1 cellular context compared by ENCODE assay signal in the genomic region with DNA sequence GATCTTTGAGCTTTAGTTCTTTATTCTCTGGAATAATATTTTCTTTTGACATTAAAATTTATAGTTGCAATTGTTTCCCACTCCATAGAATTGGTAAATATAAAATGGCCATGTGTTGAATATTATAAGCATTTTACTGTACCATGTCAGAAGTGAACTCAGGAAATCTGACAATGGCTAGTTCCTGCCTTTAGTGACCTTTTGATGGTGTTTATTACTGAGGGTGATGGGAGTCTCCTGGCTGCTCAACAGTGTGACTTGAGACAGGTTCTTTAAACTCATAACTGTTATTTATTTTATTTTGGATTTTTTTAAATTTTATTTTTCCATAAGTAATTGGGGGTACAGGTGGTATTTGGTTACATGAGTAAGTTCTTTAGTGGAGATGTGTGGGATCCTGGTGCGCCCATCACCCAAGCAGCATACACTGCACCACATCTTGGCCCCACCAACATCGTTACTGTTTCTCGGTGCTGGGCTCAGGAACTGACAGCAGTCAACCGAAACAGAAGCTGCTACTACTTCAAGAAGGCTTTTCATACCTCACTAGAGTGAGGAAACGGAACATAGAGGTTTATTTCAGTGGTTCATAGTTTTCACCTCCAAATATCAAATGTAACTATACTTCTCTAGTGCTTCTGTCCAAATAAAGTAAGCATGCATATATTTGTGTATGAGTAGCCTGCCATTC.
A peak's percentile ranks its signal among the peaks of the same experiment; 100 is the strongest.
TF ChIP-seq lines count a peak whose summit lies in the region.

No MANE protein-coding gene starts in this region.

TF ChIP-seq in GM12878, 131 proteins besides CTCF, POLR2A, EP300 and RAD21 (continued from another document):
- no peak for TF ChIP-seq SMARCA5 (IDR thresholded peaks at IDR 0.05)
- no peak for TF ChIP-seq ATF7 (IDR thresholded peaks at IDR 0.05; ENCODE audit: low read depth)
- TF ChIP-seq PAX5 (IDR thresholded peaks at IDR 0.05; ENCODE audit: borderline replicate concordance, low read depth, low read length) = peak; percentile 59; the same call in 1 of the 2 replicates
- TF ChIP-seq MXI1 (IDR thresholded peaks at IDR 0.05; ENCODE audit: low read depth, low read length) = no peak
- TF ChIP-seq IKZF2 (IDR thresholded peaks at IDR 0.05) = no peak
- TF ChIP-seq NRF1 (conservative IDR thresholded peaks at IDR 0.05; ENCODE audit: low read depth, low read length) = no peak
- TF ChIP-seq HDAC6 (IDR thresholded peaks at IDR 0.05; ENCODE audit: unreplicated experiment) = no peak
- no peak for TF ChIP-seq ZNF384 (IDR thresholded peaks at IDR 0.05; ENCODE audit: borderline replicate concordance, low read depth, low read length)
- TF ChIP-seq, protein P1, sequence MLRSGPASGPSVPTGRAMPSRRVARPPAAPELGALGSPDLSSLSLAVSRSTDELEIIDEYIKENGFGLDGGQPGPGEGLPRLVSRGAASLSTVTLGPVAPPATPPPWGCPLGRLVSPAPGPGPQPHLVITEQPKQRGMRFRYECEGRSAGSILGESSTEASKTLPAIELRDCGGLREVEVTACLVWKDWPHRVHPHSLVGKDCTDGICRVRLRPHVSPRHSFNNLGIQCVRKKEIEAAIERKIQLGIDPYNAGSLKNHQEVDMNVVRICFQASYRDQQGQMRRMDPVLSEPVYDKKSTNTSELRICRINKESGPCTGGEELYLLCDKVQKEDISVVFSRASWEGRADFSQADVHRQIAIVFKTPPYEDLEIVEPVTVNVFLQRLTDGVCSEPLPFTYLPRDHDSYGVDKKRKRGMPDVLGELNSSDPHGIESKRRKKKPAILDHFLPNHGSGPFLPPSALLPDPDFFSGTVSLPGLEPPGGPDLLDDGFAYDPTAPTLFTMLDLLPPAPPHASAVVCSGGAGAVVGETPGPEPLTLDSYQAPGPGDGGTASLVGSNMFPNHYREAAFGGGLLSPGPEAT (IDR thresholded peaks at IDR 0.05; ENCODE audit: low read depth) = no peak
- no peak for TF ChIP-seq BMI1 (IDR thresholded peaks at IDR 0.05; ENCODE audit: borderline replicate concordance)
- no peak for TF ChIP-seq POLR2AphosphoS5 (IDR thresholded peaks at IDR 0.05; ENCODE audit: low read length)
